In the genomic region with DNA sequence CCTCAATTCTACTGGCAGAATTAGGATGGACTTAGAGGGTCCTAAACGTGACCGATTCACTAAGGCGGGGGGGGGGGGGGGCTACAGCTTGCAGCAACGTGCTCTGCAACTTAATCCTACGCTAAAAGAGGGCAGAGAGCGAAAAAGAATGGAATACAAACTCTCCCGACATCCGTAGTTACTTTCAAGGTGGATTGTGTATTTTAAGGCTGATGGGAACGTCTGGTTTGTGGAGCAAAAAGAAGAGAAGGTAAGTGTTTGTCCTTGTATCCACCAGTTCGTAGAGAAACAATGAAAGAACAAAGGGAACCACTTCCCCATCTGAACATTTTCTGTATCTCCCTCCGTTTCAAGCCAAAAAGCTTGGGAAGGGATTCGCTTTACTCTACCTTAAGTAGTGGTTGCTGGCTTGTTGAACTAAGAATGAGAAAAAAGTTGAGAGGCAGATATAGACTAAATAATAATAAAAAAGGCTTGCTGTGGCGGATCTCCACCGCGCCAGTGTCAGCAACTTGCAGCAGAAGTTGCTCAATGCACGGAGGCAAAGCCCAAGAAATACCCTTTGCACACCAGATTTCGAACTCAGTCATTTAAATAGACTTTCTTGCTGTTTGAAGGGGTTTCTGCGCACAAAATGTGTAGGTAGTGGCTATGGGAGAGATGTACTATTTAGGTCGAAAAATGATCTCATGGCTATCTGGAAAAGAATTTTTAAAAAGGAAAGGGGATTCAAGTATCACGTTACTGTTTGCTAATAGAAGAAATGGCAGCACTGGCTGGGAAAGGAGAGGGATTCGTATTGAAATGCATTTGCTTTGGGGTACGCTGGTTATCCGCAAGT, we compare ENCODE assay signal across 8 cellular contexts. TPM values are rescaled to one million over a fixed set of nuclear protein-coding genes. Genes with fewer than 3 reads are reported as not detected.
DNase-seq lines count a peak whose midpoint lies in the region; ATAC-seq and TF ChIP-seq lines count a peak whose summit lies in the region.

No MANE protein-coding gene starts in this region.

- H4K20me1 ChIP-seq in PC-9 (ENCODE audit: insufficient read depth): no peaks in the 10 kb centered on the region

- H3K4me3 Mint-ChIP-seq in activated CD8-positive, alpha-beta memory T cell treated with anti-CD3 and anti-CD28 coated beads, Interleukin-2, amount 10 ng/mL, durations not matched to agents 7 days and 5 days: peak overlapping the region; percentile 84
- peak overlapping the region; percentile 78 for H3K4me3 Mint-ChIP-seq in endodermal cell
- H3K4me3 Mint-ChIP-seq in naive thymus-derived CD4-positive, alpha-beta T cell: peak overlapping the region; percentile 85 to 98 (median 96)

- no peaks in the 10 kb centered on the region for H3K36me3 Mint-ChIP-seq in activated CD8-positive, alpha-beta memory T cell treated with anti-CD3 and anti-CD28 coated beads, Interleukin-2, amount 10 ng/mL, durations not matched to agents 7 days and 5 days
- no peaks in the 10 kb centered on the region for H3K36me3 Mint-ChIP-seq in endodermal cell (ENCODE audit: low read depth)
- H3K36me3 Mint-ChIP-seq in naive thymus-derived CD4-positive, alpha-beta T cell: peaks cover 0 to 8% (median 0%) of the 10 kb centered on the region in 5 donors

- 0 to 1% methylated on average over 7 to 22 of the region's 23 CpGs for WGBS in endodermal cell (ENCODE audit: insufficient coverage in 1 of 2, insufficient read length in 1 of 2), 2 experiments

- H3K9me2 ChIP-seq in PC-9 (ENCODE audit: insufficient read depth): no peaks in the 10 kb centered on the region

- CTCF ChIA-PET in activated CD8-positive, alpha-beta memory T cell treated with anti-CD3 and anti-CD28 coated beads, Interleukin-2, amount 10 ng/mL, durations not matched to agents 7 days and 5 days (lab: Charles Lee): interaction anchor here (1.0 to 1.5 kb wide), 3 partner anchors 9 to 908 kb away, joined by 3 to 4 read pairs (median 3); no protein-coding TSS in a partner anchor
- CTCF ChIA-PET in PC-9 (lab: Charles Lee): interaction anchor here (0.6 kb wide), 1 partner anchor 8 kb away, joined by 3 read pairs; no protein-coding TSS in a partner anchor
- CTCF ChIA-PET in naive thymus-derived CD4-positive, alpha-beta T cell (lab: Charles Lee): interaction anchor here (0.6 kb wide), 1 partner anchor 369 kb away, joined by 4 read pairs; no protein-coding TSS in a partner anchor

- no peaks in the 10 kb centered on the region for H3K79me2 ChIP-seq in PC-9 (ENCODE audit: low read depth)

- ATAC-seq in activated CD8-positive, alpha-beta memory T cell treated with anti-CD3 and anti-CD28 coated beads, Interleukin-2, amount 10 ng/mL, durations not matched to agents 7 days and 5 days: no peak
- no peak for ATAC-seq in naive thymus-derived CD4-positive, alpha-beta T cell
- ATAC-seq in GM18861 (IDR thresholded peaks at IDR 0.05; ENCODE audit: unreplicated experiment): no peak
- no peak for ATAC-seq in GM21528 (IDR thresholded peaks at IDR 0.05; ENCODE audit: low FRiP score, unreplicated experiment)

- H3K9ac ChIP-seq in endodermal cell (ENCODE audit: extremely low read depth, low read length, poor library complexity, severe bottlenecking): peak overlapping the region; percentile 95

- H3K4me1 ChIP-seq in PC-9 (replicated peaks; ENCODE audit: insufficient read depth) (peaks cover 37% of the 10 kb centered on the region), endodermal cell (ENCODE audit: control insufficient read depth, insufficient read depth, low read length) (peaks cover 36% of the 10 kb centered on the region)
- H3K4me1 ChIP-seq in naive thymus-derived CD4-positive, alpha-beta T cell (ENCODE audit: control insufficient read depth in 2 of 2, insufficient read depth in 2 of 2, low read length in 2 of 2): peaks cover 9 to 21% of the 10 kb centered on the region in 2 donors

- H3K27ac Mint-ChIP-seq in activated CD8-positive, alpha-beta memory T cell treated with anti-CD3 and anti-CD28 coated beads, Interleukin-2, amount 10 ng/mL, durations not matched to agents 7 days and 5 days: peak overlapping the region; percentile 96
- H3K27ac Mint-ChIP-seq in endodermal cell: peak overlapping the region; percentile 95
- peak overlapping the region; percentile 86 to 98 (median 97) for H3K27ac Mint-ChIP-seq in naive thymus-derived CD4-positive, alpha-beta T cell

- H3K4me1 Mint-ChIP-seq in activated CD8-positive, alpha-beta memory T cell treated with anti-CD3 and anti-CD28 coated beads, Interleukin-2, amount 10 ng/mL, durations not matched to agents 7 days and 5 days: peaks cover 34% of the 10 kb centered on the region
- H3K4me1 Mint-ChIP-seq in endodermal cell: peaks cover 57% of the 10 kb centered on the region
- peaks cover 19 to 47% (median 44%) of the 10 kb centered on the region in 7 donors for H3K4me1 Mint-ChIP-seq in naive thymus-derived CD4-positive, alpha-beta T cell

- H3F3A ChIP-seq in PC-9 (ENCODE audit: insufficient read depth, low read depth): peaks cover 23% of the 10 kb centered on the region

- peak overlapping the region; percentile 71 for H3K4me3 ChIP-seq in PC-9
- peak overlapping the region; percentile 99 for H3K4me3 ChIP-seq in endodermal cell (ENCODE audit: low read length)
- H3K4me3 ChIP-seq in naive thymus-derived CD4-positive, alpha-beta T cell (ENCODE audit: low read length): peak overlapping the region; percentile 79

- TSS peak; percentile 57 for BruUV-seq in PC-9 (replicated peaks; lab: Mats Ljungman, UMichigan)

- H3K9me3 Mint-ChIP-seq in activated CD8-positive, alpha-beta memory T cell treated with anti-CD3 and anti-CD28 coated beads, Interleukin-2, amount 10 ng/mL, durations not matched to agents 7 days and 5 days (ENCODE audit: low read depth): no peaks in the 10 kb centered on the region
- H3K9me3 Mint-ChIP-seq in endodermal cell: no peaks in the 10 kb centered on the region
- H3K9me3 Mint-ChIP-seq in naive thymus-derived CD4-positive, alpha-beta T cell: peaks cover 0 to 3% (median 0%) of the 10 kb centered on the region in 11 donors

- H3K27me3 Mint-ChIP-seq in activated CD8-positive, alpha-beta memory T cell treated with anti-CD3 and anti-CD28 coated beads, Interleukin-2, amount 10 ng/mL, durations not matched to agents 7 days and 5 days: peaks cover 37% of the 10 kb centered on the region
- no peaks in the 10 kb centered on the region for H3K27me3 Mint-ChIP-seq in endodermal cell (ENCODE audit: insufficient read depth)
- H3K27me3 Mint-ChIP-seq in naive thymus-derived CD4-positive, alpha-beta T cell: peaks cover 28 to 73% (median 46%) of the 10 kb centered on the region in 5 donors

- H3K4me2 ChIP-seq in PC-9: peak overlapping the region; percentile 98

- peak overlapping the region; percentile 90 for H2AFZ ChIP-seq in PC-9

- POLR2A ChIA-PET in PC-9 (lab: Charles Lee; ENCODE audit: unreplicated experiment): interaction anchor here (0.6 to 0.7 kb wide), 4 partner anchors 9 to 1162 kb away, joined by 3 to 8 read pairs (median 6); no protein-coding TSS in a partner anchor
- POLR2A ChIA-PET in naive thymus-derived CD4-positive, alpha-beta T cell (lab: Charles Lee): interaction anchor here (0.6 to 2.5 kb wide), 8 partner anchors 9 to 1841 kb away, joined by 4 to 13 read pairs (median 6); a partner anchor contains a TSS

- TF ChIP-seq CTCF in PC-9 (conservative IDR thresholded peaks at IDR 0.05) (no peak), endodermal cell (conservative IDR thresholded peaks at IDR 0.05) (no peak)

- no peaks in the 10 kb centered on the region for H3K27me3 ChIP-seq in PC-9 (ENCODE audit: insufficient read depth, low read depth)
- no peaks in the 10 kb centered on the region for H3K27me3 ChIP-seq in endodermal cell (ENCODE audit: control insufficient read depth, insufficient read depth, low read length, poor library complexity, severe bottlenecking)
- peaks cover 7 to 11% of the 10 kb centered on the region in 2 donors for H3K27me3 ChIP-seq in naive thymus-derived CD4-positive, alpha-beta T cell (ENCODE audit: control insufficient read depth in 2 of 2, insufficient read depth in 2 of 2, low read length in 2 of 2)

- intact Hi-C loops in PC-9 (cut with micrococcal nuclease; ENCODE audit: unreplicated experiment): loop anchor here (2.0 to 10.0 kb wide), 4 partner anchors 160 to 910 kb away; no protein-coding TSS in a partner anchor
- intact Hi-C loops in naive thymus-derived CD4-positive, alpha-beta T cell (cut with micrococcal nuclease): loop anchor here (1.0 to 10.0 kb wide), 7 partner anchors 7 to 1130 kb away; a partner anchor contains a TSS

- H3K36me3 ChIP-seq in PC-9 (ENCODE audit: low read depth): no peaks in the 10 kb centered on the region
- no peaks in the 10 kb centered on the region for H3K36me3 ChIP-seq in endodermal cell (ENCODE audit: control insufficient read depth, insufficient read depth, low read length)
- no peaks in the 10 kb centered on the region for H3K36me3 ChIP-seq in naive thymus-derived CD4-positive, alpha-beta T cell (ENCODE audit: control insufficient read depth in 2 of 3, insufficient read depth in 3 of 3, low read length in 3 of 3)

- H3K9me3 ChIP-seq in PC-9 (ENCODE audit: insufficient read depth, low read depth) (no peaks in the 10 kb centered on the region), endodermal cell (ENCODE audit: control insufficient read depth, low read length) (no peaks in the 10 kb centered on the region)
- no peaks in the 10 kb centered on the region for H3K9me3 ChIP-seq in naive thymus-derived CD4-positive, alpha-beta T cell (ENCODE audit: control insufficient read depth in 2 of 3, low read length in 3 of 3)

- peak overlapping the region; percentile 79 for H3K27ac ChIP-seq in PC-9
- H3K27ac ChIP-seq in endodermal cell (ENCODE audit: low read depth, low read length): peak overlapping the region; percentile 96
- H3K27ac ChIP-seq in naive thymus-derived CD4-positive, alpha-beta T cell (ENCODE audit: low read depth, low read length): peak overlapping the region; percentile 68

- no peak for DNase-seq in activated CD8-positive, alpha-beta memory T cell treated with anti-CD3 and anti-CD28 coated beads, Interleukin-2, amount 10 ng/mL, durations not matched to agents 7 days and 5 days
- DNase-seq in activated CD8-positive, alpha-beta memory T cell treated with anti-CD3 and anti-CD28 coated beads, Interleukin-2, amount 50 U/mL, for 48 hours: no peak
- DNase-seq in PC-9 (peak in 1 of 2 experiments; percentile 15), endodermal cell (peak; percentile 65), cerebellum (ENCODE audit: low spot score) (no peak)
- DNase-seq in naive thymus-derived CD4-positive, alpha-beta T cell: peak in 2 of 9 donors; percentile 20 to 31

RNA-seq across cellular contexts. Expression of a gene that starts 0.7 kb away (rescaled TPM):
- under 1 TPM; 0.26 to 0.29 TPM for total RNA-seq in activated CD8-positive, alpha-beta memory T cell treated with anti-CD3 and anti-CD28 coated beads, Interleukin-2, amount 10 ng/mL, durations not matched to agents 7 days and 5 days
- total RNA-seq in PC-9 (2021) (0.65 and 1.1 TPM in 2 replicates), endodermal cell (10 to 100 TPM in 1 of 2 donors, 1 to 10 TPM in 1; 6.4 to 12.0 TPM), cerebellum (8.8 TPM)
- polyA plus RNA-seq in endodermal cell (2013, experiment 1 of 2): 33.0 TPM
- 33.2 TPM for polyA plus RNA-seq in endodermal cell (2013, experiment 2 of 2)
- under 1 TPM in 4 of 5 experiments, not detected in 1; 0.17 to 0.45 (median 0.28) TPM for total RNA-seq in naive thymus-derived CD4-positive, alpha-beta T cell
- under 1 TPM in 1 of 2 donors, not detected in 1; 0.38 TPM for polyA plus RNA-seq in naive thymus-derived CD4-positive, alpha-beta T cell

RNA-seq across cellular contexts. Expression of a gene that starts 9.3 kb away (rescaled TPM):
- total RNA-seq in activated CD8-positive, alpha-beta memory T cell treated with anti-CD3 and anti-CD28 coated beads, Interleukin-2, amount 10 ng/mL, durations not matched to agents 7 days and 5 days: 10 to 100 TPM; 42.2 to 65.2 TPM
- 39.6 and 48.4 TPM in 2 replicates for total RNA-seq in PC-9 (2021)
- total RNA-seq in endodermal cell: 10 to 100 TPM; 55.8 to 62.9 TPM
- polyA plus RNA-seq in endodermal cell (2013, experiment 1 of 2): 48.0 TPM
- polyA plus RNA-seq in endodermal cell (2013, experiment 2 of 2): 47.7 TPM
- total RNA-seq in naive thymus-derived CD4-positive, alpha-beta T cell: 10 to 100 TPM; 50.0 to 74.2 (median 67.9) TPM
- polyA plus RNA-seq in naive thymus-derived CD4-positive, alpha-beta T cell: 1 to 10 TPM; 6.0 to 8.8 TPM
- total RNA-seq in cerebellum: 74.9 TPM
